ENCODE assay signal across 10 cellular contexts in genomic region chr22:32409977-32410376, GRCh38. TPM values are rescaled to one million over a fixed set of nuclear protein-coding genes. Genes with fewer than 3 reads are reported as not detected.
DNase-seq lines count a peak whose midpoint lies in the region; ATAC-seq and TF ChIP-seq lines count a peak whose summit lies in the region.
"Had no signal": no experiment of that assay in that cellular context is flagged by ENCODE, and none has a peak within 500 bp of the region (broad histone marks: within the 10 kb centered on the region; RNA-seq: fewer than 3 reads in every experiment).

No MANE protein-coding gene starts in this region.

- CTCF ChIA-PET in Caco-2 (lab: Charles Lee) = no interaction called here

- H3K79me2 ChIP-seq in neural progenitor cell (ENCODE audit: low read depth) = peaks cover 34% of the 10 kb centered on the region

- H3K36me3 Mint-ChIP-seq in Caco-2 (ENCODE audit: insufficient read depth, unreplicated experiment) = peaks cover 62% of the 10 kb centered on the region
- H3K36me3 Mint-ChIP-seq in dendritic cell treated with granulocyte-macrophage colony-stimulating factor and Interleukin-4, amounts not matched to agents 40 ng/mL and 50 ng/mL, for 4 days (ENCODE audit: low read depth) = peaks cover 49% of the 10 kb centered on the region
- H3K36me3 Mint-ChIP-seq in neural progenitor cell = peaks cover 15% of the 10 kb centered on the region

- H3K4me3 Mint-ChIP-seq in Caco-2 (ENCODE audit: unreplicated experiment) = peak overlapping the region; percentile 42
- peak overlapping the region; percentile 58 for H3K4me3 Mint-ChIP-seq in dendritic cell treated with granulocyte-macrophage colony-stimulating factor and Interleukin-4, amounts not matched to agents 40 ng/mL and 50 ng/mL, for 4 days
- peak overlapping the region; percentile 71 for H3K4me3 Mint-ChIP-seq in neural progenitor cell

- H3K36me3 ChIP-seq in Caco-2 (ENCODE audit: control insufficient read depth, insufficient read depth, low read length) = peaks cover 1% of the 10 kb centered on the region; the same call in 1 of the 2 replicates
- peaks cover 8% of the 10 kb centered on the region for H3K36me3 ChIP-seq in neural progenitor cell

- TF ChIP-seq CTCF in Caco-2 (IDR thresholded peaks at IDR 0.05; ENCODE audit: insufficient read depth in 1 of 2, low read depth in 1 of 2, low read length in 1 of 2, severe bottlenecking in 1 of 2, unreplicated experiment in 1 of 2) (no peak), neural progenitor cell (IDR thresholded peaks at IDR 0.05) (no peak)

- H3K4me1 ChIP-seq in Caco-2 (peaks cover 4% of the 10 kb centered on the region; the same call in 1 of the 2 replicates), neural progenitor cell (peaks cover 7% of the 10 kb centered on the region)

- peak overlapping the region; percentile 2 for H3K27ac Mint-ChIP-seq in Caco-2 (ENCODE audit: unreplicated experiment)
- H3K27ac Mint-ChIP-seq in dendritic cell treated with granulocyte-macrophage colony-stimulating factor and Interleukin-4, amounts not matched to agents 40 ng/mL and 50 ng/mL, for 4 days = peak overlapping the region; percentile 43
- no peak overlapping the region for H3K27ac Mint-ChIP-seq in neural progenitor cell

- POLR2A ChIA-PET in Caco-2 (lab: Charles Lee) = interaction anchor here (0.7 kb wide), 1 partner anchor 114 kb away, joined by 3 read pairs; no protein-coding TSS in a partner anchor

- H3K27ac ChIP-seq in neural progenitor cell = no peak overlapping the region

- ATAC-seq in HG02623 (IDR thresholded peaks at IDR 0.05; ENCODE audit: unreplicated experiment) (no peak), HG03460 (IDR thresholded peaks at IDR 0.05; ENCODE audit: unreplicated experiment) (no peak), GM18502 (IDR thresholded peaks at IDR 0.05; ENCODE audit: poor library complexity, unreplicated experiment) (no peak)

- H3K4me1 Mint-ChIP-seq in Caco-2 (ENCODE audit: low read depth, unreplicated experiment) (peaks cover 6% of the 10 kb centered on the region), neural progenitor cell (peaks cover 25% of the 10 kb centered on the region)
- H3K4me1 Mint-ChIP-seq in dendritic cell treated with granulocyte-macrophage colony-stimulating factor and Interleukin-4, amounts not matched to agents 40 ng/mL and 50 ng/mL, for 4 days (ENCODE audit: low read depth) = peaks cover 33% of the 10 kb centered on the region

- H3K4me3 ChIP-seq in Caco-2 (ENCODE audit: low read depth, low read length) (no peak overlapping the region), neural progenitor cell (no peak overlapping the region)

- intact Hi-C loops in Caco-2 (cut with micrococcal nuclease; ENCODE audit: unreplicated experiment) = no loop called here
- intact Hi-C loops in dendritic cell treated with granulocyte-macrophage colony-stimulating factor and Interleukin-4, amounts not matched to agents 40 ng/mL and 50 ng/mL, for 4 days (cut with micrococcal nuclease) = loop anchor here (5.0 kb wide), 1 partner anchor 62 kb away; the partner anchor contains the start of gene FBXO7

- H3F3A ChIP-seq in neural progenitor cell (ENCODE audit: low read depth) = no peaks in the 10 kb centered on the region

- no peaks in the 10 kb centered on the region for H3K9me3 Mint-ChIP-seq in Caco-2 (ENCODE audit: unreplicated experiment)
- no peaks in the 10 kb centered on the region for H3K9me3 Mint-ChIP-seq in dendritic cell treated with granulocyte-macrophage colony-stimulating factor and Interleukin-4, amounts not matched to agents 40 ng/mL and 50 ng/mL, for 4 days
- no peaks in the 10 kb centered on the region for H3K9me3 Mint-ChIP-seq in neural progenitor cell

- peaks cover 30% of the 10 kb centered on the region for H4K20me1 ChIP-seq in neural progenitor cell (ENCODE audit: low read depth)

- H3K9ac ChIP-seq in neural progenitor cell = no peak overlapping the region

- H3K9me3 ChIP-seq in Caco-2 = no peaks in the 10 kb centered on the region
- H3K9me3 ChIP-seq in neural progenitor cell (ENCODE audit: low read depth) = no peaks in the 10 kb centered on the region

- H3K27me3 ChIP-seq in Caco-2 (replicated peaks; ENCODE audit: control insufficient read depth, insufficient read depth, low read length) (no peaks in the 10 kb centered on the region), neural progenitor cell (no peaks in the 10 kb centered on the region)

- no peaks in the 10 kb centered on the region for H3K27me3 Mint-ChIP-seq in Caco-2 (ENCODE audit: insufficient read depth, unreplicated experiment)
- peaks cover under 1% of the 10 kb centered on the region for H3K27me3 Mint-ChIP-seq in dendritic cell treated with granulocyte-macrophage colony-stimulating factor and Interleukin-4, amounts not matched to agents 40 ng/mL and 50 ng/mL, for 4 days
- peaks cover 3% of the 10 kb centered on the region for H3K27me3 Mint-ChIP-seq in neural progenitor cell (ENCODE audit: insufficient read depth, low read depth)

- H3K4me2 ChIP-seq in neural progenitor cell = no peak overlapping the region

- DNase-seq in Caco-2 = no peak
- DNase-seq in MV-4-11 (lab: John Stamatoyannopoulos, UW) = peak; percentile 14
- no peak for DNase-seq in neural progenitor cell (ENCODE audit: low spot score)
- DNase-seq: DMS 273 treated with DMSO at 0.1 percent for 48 hours, NCI-H1694 treated with DMSO at 0.1 percent for 48 hours, substantia nigra had no signal

- no TSS peak for BruUV-seq in Caco-2 (replicated peaks; lab: Mats Ljungman, UMichigan)

- H2AFZ ChIP-seq in neural progenitor cell (replicated peaks) = no peak overlapping the region

RNA-seq across cellular contexts. Expression of gene RTCB, which starts 2.1 kb away (rescaled TPM):
- total RNA-seq in Caco-2 (2022) (105 and 112 TPM in 2 replicates), neural progenitor cell (ENCODE audit: low replicate concordance) (162 and 215 TPM in 2 replicates)

RNA-seq across cellular contexts. Expression of gene RFPL3, which starts 52.3 kb away (rescaled TPM):
- total RNA-seq in Caco-2 (2022) (not detected in 2 replicates), neural progenitor cell (ENCODE audit: low replicate concordance) (0.09 TPM in 1 of 2 replicates, not detected in the other)

RNA-seq across cellular contexts. Expression of gene BPIFC, which starts 54.3 kb away (rescaled TPM):
- total RNA-seq in Caco-2 (2022) (not detected in 2 replicates), neural progenitor cell (ENCODE audit: low replicate concordance) (not detected in 2 replicates)
